12 cellular contexts compared by ENCODE assay signal in the genomic region with DNA sequence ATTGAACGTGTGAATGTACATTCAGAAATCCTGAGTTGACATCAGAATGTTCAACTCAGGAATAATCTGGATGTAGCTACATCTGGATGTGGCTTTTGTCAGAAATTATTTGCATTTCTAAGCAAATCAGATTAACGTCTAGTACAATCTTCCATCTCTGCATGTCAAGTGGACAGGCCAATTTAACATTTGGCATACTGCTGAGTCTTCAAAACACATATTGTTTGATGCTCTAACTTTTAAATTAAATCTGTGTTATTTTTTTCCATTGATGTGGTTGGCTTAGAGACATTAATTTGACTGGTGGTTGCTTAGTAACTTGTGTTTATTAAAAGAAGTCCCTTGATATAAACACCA. TPM values are rescaled to one million over a fixed set of nuclear protein-coding genes. Genes with fewer than 3 reads are reported as not detected.
A peak's percentile ranks its signal among the peaks of the same experiment; 100 is the strongest.
DNase-seq lines count a peak whose midpoint lies in the region; ATAC-seq, FAIRE-seq and TF ChIP-seq lines count a peak whose summit lies in the region.
"Had no signal": no experiment of that assay in that cellular context is flagged by ENCODE, and none has a peak within 500 bp of the region (broad histone marks: within the 10 kb centered on the region; RNA-seq: fewer than 3 reads in every experiment).

No MANE protein-coding gene starts in this region.

- no peak for FAIRE-seq in HepG2 (lab: Jason Lieb, UNC)
- FAIRE-seq: HTR-8/SVneo had no signal

- H3K36me3 ChIP-seq in adipocyte (ENCODE audit: control insufficient read depth, insufficient read depth, low read length, severe bottlenecking): no peaks in the 10 kb centered on the region
- H3K36me3 ChIP-seq in osteoblast (ENCODE audit: insufficient read depth, low read length): no peaks in the 10 kb centered on the region
- H3K36me3 ChIP-seq in HepG2 (replicated peaks in 1 of 2; ENCODE audit: control insufficient read depth in 1 of 2, insufficient read depth in 2 of 2, low read length in 2 of 2): no peaks in the 10 kb centered on the region
- H3K36me3 ChIP-seq: upper lobe of right lung had no signal

- in situ Hi-C loops in HepG2 (cut with HindIII; ENCODE audit: extremely low pct_ligation_motif_present, low pct_unique_long_range_greater_than_20kb): no loop called here

- H3K4me3 ChIP-seq in adipocyte (ENCODE audit: low read length) (peak overlapping the region; percentile 85), osteoblast (ENCODE audit: insufficient read depth, low read length) (no peak overlapping the region), HepG2 (replicated peaks in 1 of 3; ENCODE audit: insufficient read depth in 1 of 3, low read depth in 2 of 3, low read length in 3 of 3) (no peak overlapping the region)
- H3K4me3 ChIP-seq: upper lobe of right lung had no signal

- no peaks in the 10 kb centered on the region for H3K9me3 Mint-ChIP-seq in T-helper 2 cell treated with Interferon-gamma antibody and Interleukin-4, amounts not matched to agents 5 μg/mL and 100 μg/mL, for 36 hours

- BruUV-seq in HepG2 (replicated peaks; lab: Mats Ljungman, UMichigan): no TSS peak

- TF ChIP-seq EP300 in HepG2 (IDR thresholded peaks at IDR 0.05; ENCODE audit: low read depth in 2 of 2, low read length in 2 of 2) (no peak), HepG2 (CRISPR knock-in tag; IDR thresholded peaks at IDR 0.05; ENCODE audit: borderline replicate concordance) (no peak)

- intact Hi-C loops in sciatic nerve (cut with DNase I): no loop called here
- intact Hi-C loops in HepG2 (cut with micrococcal nuclease; ENCODE audit: unreplicated experiment): loop anchor here (5.0 kb wide), 1 partner anchor 139 kb away; no protein-coding TSS in a partner anchor

- peak overlapping the region; percentile 75 for H3K27ac Mint-ChIP-seq in T-helper 2 cell treated with Interferon-gamma antibody and Interleukin-4, amounts not matched to agents 5 μg/mL and 100 μg/mL, for 36 hours

- H3K36me3 Mint-ChIP-seq in T-helper 2 cell treated with Interferon-gamma antibody and Interleukin-4, amounts not matched to agents 5 μg/mL and 100 μg/mL, for 36 hours (ENCODE audit: low read depth): peaks cover 30% of the 10 kb centered on the region

- peaks cover 68% of the 10 kb centered on the region for H3K4me1 Mint-ChIP-seq in T-helper 2 cell treated with Interferon-gamma antibody and Interleukin-4, amounts not matched to agents 5 μg/mL and 100 μg/mL, for 36 hours (ENCODE audit: low read depth)

- H3K27ac ChIP-seq in osteoblast (ENCODE audit: low read depth, low read length): peak overlapping the region; percentile 74
- no peak overlapping the region for H3K27ac ChIP-seq in HepG2 (ENCODE audit: extremely low read length, insufficient read depth, low read length)
- H3K27ac ChIP-seq: parathyroid adenoma, upper lobe of right lung had no signal

- H3K4me1 ChIP-seq in adipocyte (ENCODE audit: control insufficient read depth, insufficient read depth, low read length) (peaks cover 31% of the 10 kb centered on the region), osteoblast (ENCODE audit: insufficient read depth, low read length) (peaks cover 39% of the 10 kb centered on the region), HepG2 (ENCODE audit: insufficient read depth, low read length) (peaks cover 20% of the 10 kb centered on the region)
- H3K4me1 ChIP-seq: parathyroid adenoma had no signal

- peak overlapping the region; percentile 94 for H3K4me3 Mint-ChIP-seq in T-helper 2 cell treated with Interferon-gamma antibody and Interleukin-4, amounts not matched to agents 5 μg/mL and 100 μg/mL, for 36 hours

- TF ChIP-seq CTCF in osteoblast (IDR thresholded peaks at IDR 0.05; ENCODE audit: extremely low read depth, low read depth, low read length) (no peak), HepG2 (CRISPR knock-in tag; IDR thresholded peaks at IDR 0.05) (no peak)

- peak overlapping the region; percentile 93 for H3K4me2 ChIP-seq in osteoblast (ENCODE audit: insufficient read depth, low read length)
- no peak overlapping the region for H3K4me2 ChIP-seq in HepG2 (ENCODE audit: low read depth, low read length)

- TF ChIP-seq POLR2A in HepG2 (IDR thresholded peaks at IDR 0.05; ENCODE audit: insufficient read depth in 1 of 2, low read depth in 2 of 2, low read length in 2 of 2): no peak

- WGBS in HepG2 (ENCODE audit: low lambda C conversion rate): 39% methylated on average over 2 of the region's 2 CpGs

- DNase-seq in T-helper 2 cell treated with Interferon-gamma antibody and Interleukin-4, amounts not matched to agents 5 μg/mL and 100 μg/mL, for 36 hours (ENCODE audit: low spot score): no peak
- no peak for DNase-seq in T-helper 2 cell
- DNase-seq in NCI-H526 treated with DMSO at 0.1 percent for 48 hours (lab: John Stamatoyannopoulos, UW): peak; percentile 85
- DNase-seq in adipocyte (ENCODE audit: low read depth): peak; percentile 13
- no peak for DNase-seq in osteoblast (ENCODE audit: insufficient read length, low spot score, missing footprints)
- DNase-seq in sciatic nerve (ENCODE audit: low spot score): no peak
- DNase-seq in HepG2 (ENCODE audit: low spot score): no peak
- DNase-seq in NCI-H748 treated with DMSO at 0.1 percent for 48 hours (lab: John Stamatoyannopoulos, UW): no peak
- DNase-seq: GF-D8, upper lobe of right lung had no signal

- POLR2A ChIA-PET in HepG2 (lab: Yijun Ruan, JAX): no interaction called here

- H3K27me3 Mint-ChIP-seq in T-helper 2 cell treated with Interferon-gamma antibody and Interleukin-4, amounts not matched to agents 5 μg/mL and 100 μg/mL, for 36 hours (ENCODE audit: low read depth): no peaks in the 10 kb centered on the region

- H3K9ac ChIP-seq in adipocyte (ENCODE audit: low read length) (peak overlapping the region; percentile 52), HepG2 (ENCODE audit: insufficient read depth, low read depth, low read length) (no peak overlapping the region)
- H3K9ac ChIP-seq: parathyroid adenoma had no signal

- H4K20me1 ChIP-seq in osteoblast (ENCODE audit: insufficient read depth, low read length) (no peaks in the 10 kb centered on the region), HepG2 (ENCODE audit: insufficient read depth, low read length) (no peaks in the 10 kb centered on the region)

- CTCF ChIA-PET in HepG2 (lab: Yijun Ruan, JAX; ENCODE audit: low intra/inter-chr PET ratio, low total read pairs): no interaction called here

- H3K27me3 ChIP-seq in adipocyte (replicated peaks; ENCODE audit: control insufficient read depth, insufficient read depth, low read length): no peaks in the 10 kb centered on the region
- no peaks in the 10 kb centered on the region for H3K27me3 ChIP-seq in osteoblast (ENCODE audit: insufficient read depth, low read length)
- H3K27me3 ChIP-seq in HepG2 (ENCODE audit: control insufficient read depth in 1 of 2, insufficient read depth in 2 of 2, low read length in 2 of 2): peaks cover 0 to 12% of the 10 kb centered on the region in 2 experiments; a peak in 1 of 5 replicates
- H3K27me3 ChIP-seq: upper lobe of right lung had no signal

- no peaks in the 10 kb centered on the region for H3K9me3 ChIP-seq in adipocyte (ENCODE audit: control insufficient read depth, low read length)
- H3K9me3 ChIP-seq in osteoblast (ENCODE audit: low read depth, low read length): no peaks in the 10 kb centered on the region
- H3K9me3 ChIP-seq in HepG2 (ENCODE audit: low read length): no peaks in the 10 kb centered on the region
- H3K9me3 ChIP-seq: upper lobe of right lung had no signal

- H3K79me2 ChIP-seq in osteoblast (ENCODE audit: insufficient read depth, low read length) (peaks cover 64% of the 10 kb centered on the region), HepG2 (ENCODE audit: insufficient read depth, low read length) (no peaks in the 10 kb centered on the region)
- H3K79me2 ChIP-seq: parathyroid adenoma had no signal

- H2AFZ ChIP-seq in osteoblast (ENCODE audit: low read length): no peak overlapping the region
- H2AFZ ChIP-seq in HepG2 (ENCODE audit: low read length): no peak overlapping the region
- H2AFZ ChIP-seq: parathyroid adenoma had no signal

- no peak for TF ChIP-seq RAD21 in HepG2 (CRISPR knock-in tag; IDR thresholded peaks at IDR 0.05)

- no peak for ATAC-seq in sciatic nerve
- ATAC-seq in HepG2: no peak
- ATAC-seq: upper lobe of right lung had no signal

RNA-seq across cellular contexts. Expression of gene STAMBPL1, which starts 3.4 kb away (rescaled TPM):
- total RNA-seq in osteoblast (10.3 and 11.6 TPM in 2 replicates), sciatic nerve (13.6 TPM), HepG2 (2016; rRNA removed; fragmentation: Illumina TruSeq; extraction: Trizol) (1.5 and 1.6 TPM in 2 replicates)
- total RNA-seq in HepG2 (2016; cell fraction: cytosol; rRNA removed; fragmentation: Illumina TruSeq; extraction: Trizol; ENCODE audit: low read depth): 0.79 and 1.1 TPM in 2 replicates
- 1.7 TPM in 2 replicates for total RNA-seq in HepG2 (2016; cell fraction: insoluble cytoplasmic fraction; rRNA removed; fragmentation: Illumina TruSeq; extraction: Trizol)
- total RNA-seq in HepG2 (2016; cell fraction: membrane; rRNA removed; fragmentation: Illumina TruSeq; extraction: Trizol): 1.5 and 1.6 TPM in 2 replicates
- total RNA-seq in HepG2 (2016; cell fraction: nucleus; rRNA removed; fragmentation: Illumina TruSeq; extraction: Trizol): 3.3 and 3.9 TPM in 2 replicates
- 1.0 and 1.4 TPM in 2 replicates for polyA plus RNA-seq in HepG2 (2011; rRNA removed)
- 0.82 and 0.91 TPM in 2 replicates for polyA plus RNA-seq in HepG2 (2011; cell fraction: cytosol; rRNA removed)
- 1.6 and 2.4 TPM in 2 replicates for polyA plus RNA-seq in HepG2 (2011; cell fraction: nucleus; rRNA removed)
- polyA plus RNA-seq in HepG2 (2012): 0.62 and 0.73 TPM in 2 replicates
- 0.42 and 0.52 TPM in 2 replicates for polyA plus RNA-seq in HepG2 (2016; cell fraction: cytosol; fragmentation: Illumina TruSeq; extraction: Trizol; ENCODE audit: low read depth)
- 1.2 and 1.9 TPM in 2 replicates for polyA plus RNA-seq in HepG2 (2016; cell fraction: insoluble cytoplasmic fraction; fragmentation: Illumina TruSeq; extraction: Trizol; ENCODE audit: low read depth)
- polyA plus RNA-seq in HepG2 (2016; cell fraction: membrane; fragmentation: Illumina TruSeq; extraction: Trizol; ENCODE audit: low read depth): 0.41 and 0.76 TPM in 2 replicates
- polyA plus RNA-seq in HepG2 (2016; cell fraction: nucleus; fragmentation: Illumina TruSeq; extraction: Trizol; ENCODE audit: insufficient read depth, low read depth): 0.38 and 1.6 TPM in 2 replicates
- polyA minus RNA-seq in HepG2 (2011; rRNA and poly(A)+ RNA removed; ENCODE audit: low replicate concordance): 1.6 and 17.0 TPM in 2 replicates
- 0.49 and 0.62 TPM in 2 replicates for polyA minus RNA-seq in HepG2 (2011; cell fraction: cytosol; rRNA and poly(A)+ RNA removed)
- 5.2 and 5.8 TPM in 2 replicates for polyA minus RNA-seq in HepG2 (2011; cell fraction: nucleus; rRNA and poly(A)+ RNA removed)

RNA-seq across cellular contexts. Expression of gene ANKRD22, which starts 31.8 kb away (rescaled TPM):
- total RNA-seq in osteoblast (under 0.01 TPM in 2 replicates), sciatic nerve (not detected), HepG2 (2016; rRNA removed; fragmentation: Illumina TruSeq; extraction: Trizol) (not detected in 2 replicates)
- total RNA-seq in HepG2 (2016; cell fraction: cytosol; rRNA removed; fragmentation: Illumina TruSeq; extraction: Trizol; ENCODE audit: low read depth): not detected in 2 replicates
- total RNA-seq in HepG2 (2016; cell fraction: insoluble cytoplasmic fraction; rRNA removed; fragmentation: Illumina TruSeq; extraction: Trizol): not detected in 2 replicates
- not detected in 2 replicates for total RNA-seq in HepG2 (2016; cell fraction: membrane; rRNA removed; fragmentation: Illumina TruSeq; extraction: Trizol)
- not detected in 2 replicates for total RNA-seq in HepG2 (2016; cell fraction: nucleus; rRNA removed; fragmentation: Illumina TruSeq; extraction: Trizol)
- not detected in 2 replicates for polyA plus RNA-seq in HepG2 (2011; rRNA removed)
- not detected in 2 replicates for polyA plus RNA-seq in HepG2 (2011; cell fraction: cytosol; rRNA removed)
- not detected in 2 replicates for polyA plus RNA-seq in HepG2 (2011; cell fraction: nucleus; rRNA removed)
- polyA plus RNA-seq in HepG2 (2012): not detected in 2 replicates
- polyA plus RNA-seq in HepG2 (2016; cell fraction: cytosol; fragmentation: Illumina TruSeq; extraction: Trizol; ENCODE audit: low read depth): not detected in 2 replicates
- polyA plus RNA-seq in HepG2 (2016; cell fraction: insoluble cytoplasmic fraction; fragmentation: Illumina TruSeq; extraction: Trizol; ENCODE audit: low read depth): not detected in 2 replicates
- not detected in 2 replicates for polyA plus RNA-seq in HepG2 (2016; cell fraction: membrane; fragmentation: Illumina TruSeq; extraction: Trizol; ENCODE audit: low read depth)
- polyA plus RNA-seq in HepG2 (2016; cell fraction: nucleus; fragmentation: Illumina TruSeq; extraction: Trizol; ENCODE audit: insufficient read depth, low read depth): not detected in 2 replicates
- polyA minus RNA-seq in HepG2 (2011; rRNA and poly(A)+ RNA removed; ENCODE audit: low replicate concordance): not detected in 2 replicates
- polyA minus RNA-seq in HepG2 (2011; cell fraction: cytosol; rRNA and poly(A)+ RNA removed): not detected in 2 replicates
- not detected in 2 replicates for polyA minus RNA-seq in HepG2 (2011; cell fraction: nucleus; rRNA and poly(A)+ RNA removed)

Comparison
In these comparisons a context has a peak if more than half of its experiments do, and no peak if none do; other contexts are left out.
1. DNase-seq: peak in NCI-H526 treated with DMSO at 0.1 percent for 48 hours (single experiment) and adipocyte (single experiment); none in T-helper 2 cell treated with Interferon-gamma antibody and Interleukin-4, amounts not matched to agents 5 μg/mL and 100 μg/mL, for 36 hours (single experiment), T-helper 2 cell (0 of 5), osteoblast (single experiment), sciatic nerve (single experiment), HepG2 (single experiment) and NCI-H748 treated with DMSO at 0.1 percent for 48 hours (single experiment).